In genomic region chr12:57889541-57889989, GRCh38 we compare ENCODE assay signal across 9 cellular contexts. TPM values are rescaled to one million over a fixed set of nuclear protein-coding genes. Genes with fewer than 3 reads are reported as not detected.
DNase-seq lines count a peak whose midpoint lies in the region; ATAC-seq, FAIRE-seq and TF ChIP-seq lines count a peak whose summit lies in the region.
"Had no signal": no experiment of that assay in that cellular context is flagged by ENCODE, and none has a peak within 500 bp of the region (broad histone marks: within the 10 kb centered on the region; RNA-seq: fewer than 3 reads in every experiment).

No MANE protein-coding gene starts in this region.

- no peaks in the 10 kb centered on the region for H3K9me3 ChIP-seq in skeletal muscle tissue (ENCODE audit: control insufficient read depth in 3 of 3, low read length in 3 of 3)

- H3K36me3 Mint-ChIP-seq in activated CD8-positive, alpha-beta memory T cell treated with anti-CD3 and anti-CD28 coated beads, Interleukin-2, amount 10 ng/mL, durations not matched to agents 7 days and 5 days, result no peaks in the 10 kb centered on the region

- DNase-seq in GM03348 (ENCODE audit: low spot score), result peak; percentile 84
- peak; percentile 87 for DNase-seq in left cardiac atrium
- DNase-seq in GM12891 (ENCODE audit: insufficient read length, low spot score), result no peak
- no peak for DNase-seq in stimulated activated CD4-positive, alpha-beta T cell treated with anti-CD3 and anti-CD28 coated beads, Interleukin-4, amount 100 ng/mL, for 1 hour
- DNase-seq in activated CD8-positive, alpha-beta memory T cell treated with anti-CD3 and anti-CD28 coated beads, Interleukin-2, amount 10 ng/mL, durations not matched to agents 7 days and 5 days, result no peak

- H3K27me3 Mint-ChIP-seq in activated CD8-positive, alpha-beta memory T cell treated with anti-CD3 and anti-CD28 coated beads, Interleukin-2, amount 10 ng/mL, durations not matched to agents 7 days and 5 days, result peaks cover 24% of the 10 kb centered on the region

- H3K4me1 Mint-ChIP-seq in activated CD8-positive, alpha-beta memory T cell treated with anti-CD3 and anti-CD28 coated beads, Interleukin-2, amount 10 ng/mL, durations not matched to agents 7 days and 5 days, result peaks cover 16% of the 10 kb centered on the region

- no peaks in the 10 kb centered on the region for H3K9me3 Mint-ChIP-seq in activated CD8-positive, alpha-beta memory T cell treated with anti-CD3 and anti-CD28 coated beads, Interleukin-2, amount 10 ng/mL, durations not matched to agents 7 days and 5 days (ENCODE audit: low read depth)

- H3K4me3 Mint-ChIP-seq in activated CD8-positive, alpha-beta memory T cell treated with anti-CD3 and anti-CD28 coated beads, Interleukin-2, amount 10 ng/mL, durations not matched to agents 7 days and 5 days, result no peak overlapping the region

- CTCF ChIA-PET in activated CD8-positive, alpha-beta memory T cell treated with anti-CD3 and anti-CD28 coated beads, Interleukin-2, amount 10 ng/mL, durations not matched to agents 7 days and 5 days (lab: Charles Lee), result no interaction called here

- intact Hi-C loops in left cardiac atrium (cut with DNase I), result no loop called here

- peak overlapping the region in 2 of 3 donors; percentile 54 for H3K4me3 ChIP-seq in skeletal muscle tissue (ENCODE audit: low read length in 3 of 3)

- peaks cover 64 to 69% (median 67%) of the 10 kb centered on the region in 3 donors for H3K4me1 ChIP-seq in skeletal muscle tissue (ENCODE audit: control insufficient read depth in 3 of 3, insufficient read depth in 3 of 3, low read length in 3 of 3)

- no peak for TF ChIP-seq POLR2A in GM12891 (IDR thresholded peaks at IDR 0.05; ENCODE audit: low read depth, low read length)

- peak overlapping the region; percentile 54 to 77 (median 63) for H3K9ac ChIP-seq in skeletal muscle tissue (ENCODE audit: low read depth in 1 of 3, low read length in 3 of 3)

- no peaks in the 10 kb centered on the region for H3K27me3 ChIP-seq in skeletal muscle tissue (ENCODE audit: control insufficient read depth in 3 of 3, insufficient read depth in 3 of 3, low read length in 3 of 3)

- peak; percentile 52 to 79 for ATAC-seq in left cardiac atrium
- ATAC-seq in HG03108 (IDR thresholded peaks at IDR 0.05; ENCODE audit: unreplicated experiment), result no peak
- no peak for ATAC-seq in activated CD8-positive, alpha-beta memory T cell treated with anti-CD3 and anti-CD28 coated beads, Interleukin-2, amount 10 ng/mL, durations not matched to agents 7 days and 5 days

- H3K27ac ChIP-seq in angular gyrus (ENCODE audit: low read depth, low read length) (peak overlapping the region; percentile 95), skeletal muscle tissue (ENCODE audit: low read depth, low read length) (peak overlapping the region; percentile 91)
- H3K27ac ChIP-seq: HL-60 had no signal

- no peak overlapping the region for H3K27ac Mint-ChIP-seq in activated CD8-positive, alpha-beta memory T cell treated with anti-CD3 and anti-CD28 coated beads, Interleukin-2, amount 10 ng/mL, durations not matched to agents 7 days and 5 days

- H3K36me3 ChIP-seq in skeletal muscle tissue (ENCODE audit: control insufficient read depth in 3 of 3, insufficient read depth in 3 of 3, low read length in 3 of 3), result no peaks in the 10 kb centered on the region

- no peak for FAIRE-seq in GM12891 (lab: Jason Lieb, UNC)

TF ChIP-seq in GM12891, 5 proteins besides CTCF, POLR2A, EP300 and RAD21:
- no peak for TF ChIP-seq TAF1 (IDR thresholded peaks at IDR 0.05; ENCODE audit: low read depth, low read length)
- no peak for TF ChIP-seq SPI1 (IDR thresholded peaks at IDR 0.05; ENCODE audit: low read depth, low read length)
- TF ChIP-seq POU2F2 (IDR thresholded peaks at IDR 0.05; ENCODE audit: low read depth, low read length), result no peak
- TF ChIP-seq POLR2AphosphoS5 (IDR thresholded peaks at IDR 0.05; ENCODE audit: low read depth, low read length), result no peak
- TF ChIP-seq PAX5 (IDR thresholded peaks at IDR 0.05; ENCODE audit: insufficient read depth, low read length, severe bottlenecking), result no peak

RNA-seq across cellular contexts. Expression of gene CTDSP2, which starts 43.0 kb away (rescaled TPM):
- total RNA-seq in left cardiac atrium (10 to 100 TPM; 90.6 to 97.1 TPM), skeletal muscle tissue (51.1 TPM)
- polyA plus RNA-seq in GM12891 (2012; ENCODE audit: low read depth, missing spikeins), result 38.8 TPM
- total RNA-seq in activated CD8-positive, alpha-beta memory T cell treated with anti-CD3 and anti-CD28 coated beads, Interleukin-2, amount 10 ng/mL, durations not matched to agents 7 days and 5 days, result 100 to 1,000 TPM in 1 of 2 experiments, 10 to 100 TPM in 1; 76.2 to 103 TPM

RNA-seq across cellular contexts. Expression of gene ATP23, which starts 51.8 kb away (rescaled TPM):
- 1 to 10 TPM; 7.6 to 9.4 TPM for total RNA-seq in left cardiac atrium
- total RNA-seq in skeletal muscle tissue, result 8.9 TPM
- polyA plus RNA-seq in GM12891 (2012; ENCODE audit: low read depth, missing spikeins), result 11.8 TPM
- total RNA-seq in activated CD8-positive, alpha-beta memory T cell treated with anti-CD3 and anti-CD28 coated beads, Interleukin-2, amount 10 ng/mL, durations not matched to agents 7 days and 5 days, result 10 to 100 TPM; 14.8 to 21.0 TPM

Comparison
In these comparisons a context has a peak if more than half of its experiments do, and no peak if none do; other contexts are left out.
1. DNase-seq: peak in GM03348 (single experiment) and left cardiac atrium (single experiment); none in GM12891 (single experiment), stimulated activated CD4-positive, alpha-beta T cell treated with anti-CD3 and anti-CD28 coated beads, Interleukin-4, amount 100 ng/mL, for 1 hour (single experiment) and activated CD8-positive, alpha-beta memory T cell treated with anti-CD3 and anti-CD28 coated beads, Interleukin-2, amount 10 ng/mL, durations not matched to agents 7 days and 5 days (single experiment).
2. ATAC-seq: peak in left cardiac atrium (2 of 2); none in HG03108 (single experiment) and activated CD8-positive, alpha-beta memory T cell treated with anti-CD3 and anti-CD28 coated beads, Interleukin-2, amount 10 ng/mL, durations not matched to agents 7 days and 5 days (single experiment).